ENCODE assay signal across 22 cellular contexts in the genomic region with DNA sequence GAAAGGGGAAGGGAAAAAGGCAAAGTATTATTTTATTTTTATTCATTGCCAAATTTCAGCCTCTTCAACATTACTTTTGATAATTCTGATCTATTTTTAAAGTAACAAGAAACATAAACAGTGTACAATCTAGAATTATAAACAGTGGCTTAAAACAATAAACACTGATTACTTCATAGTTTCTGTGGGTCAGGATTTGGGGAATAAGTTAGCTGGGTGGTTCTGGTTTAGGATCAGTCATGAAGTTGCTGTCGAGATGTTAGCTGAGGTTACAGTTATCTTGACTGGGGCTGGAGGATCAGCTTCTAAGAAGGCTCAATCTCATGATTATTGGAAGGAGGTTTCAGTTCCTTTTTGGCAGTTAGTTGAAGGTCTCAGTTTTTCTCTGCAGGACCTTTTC.
DNase-seq lines count a peak whose midpoint lies in the region; ATAC-seq and TF ChIP-seq lines count a peak whose summit lies in the region.
"Had no signal": no experiment of that assay in that cellular context is flagged by ENCODE, and none has a peak within 500 bp of the region (broad histone marks: within the 10 kb centered on the region; RNA-seq: fewer than 3 reads in every experiment).

No MANE protein-coding gene starts in this region.

- no peak for TF ChIP-seq CTCF in IMR-90 (conservative IDR thresholded peaks at IDR 0.05; ENCODE audit: low read depth, low read length)
- TF ChIP-seq CTCF in coronary artery (IDR thresholded peaks at IDR 0.05): no peak

- H3K27me3 ChIP-seq in IMR-90 (ENCODE audit: control insufficient read depth, insufficient read depth, low read length) (no peaks in the 10 kb centered on the region), mesenchymal stem cell (ENCODE audit: control insufficient read depth in 1 of 2, insufficient read depth in 1 of 2, low read length in 2 of 2) (no peaks in the 10 kb centered on the region)
- H3K27me3 ChIP-seq: BLaER1, SJCRH30 had no signal

- H3K27ac ChIP-seq in IMR-90 (ENCODE audit: insufficient read depth, low read length) (no peak overlapping the region), mesenchymal stem cell (ENCODE audit: low read length, poor library complexity, severe bottlenecking) (no peak overlapping the region), coronary artery (no peak overlapping the region)
- H3K27ac ChIP-seq: BLaER1, PC-9, SJCRH30 had no signal

- dilution Hi-C loops in IMR-90 (cut with HindIII; ENCODE audit: low sequenced_read_pairs, unreplicated experiment): no loop called here

- no peak overlapping the region for H2AK9ac ChIP-seq in IMR-90 (replicated peaks; ENCODE audit: low read depth, low read length, poor library complexity)

- H3K4me3 ChIP-seq in IMR-90 (ENCODE audit: insufficient read depth, low read depth, low read length): no peak overlapping the region
- no peak overlapping the region for H3K4me3 ChIP-seq in mesenchymal stem cell (ENCODE audit: insufficient read depth in 1 of 2, low read depth in 1 of 2, low read length in 2 of 2)
- H3K4me3 ChIP-seq in coronary artery: no peak overlapping the region
- H3K4me3 ChIP-seq: BLaER1, PC-9, SJCRH30 had no signal

- DNase-seq in IMR-90 (peak; percentile 3), NAMALWA (ENCODE audit: low spot score) (peak; percentile 6), fibroblast of gingiva (ENCODE audit: low read depth) (peak; percentile 13), mesenchymal stem cell (peak; percentile 24), coronary artery (ENCODE audit: low spot score) (no peak), NOMO-1 treated with dmso at 0.1 percent for 144 hours (lab: John Stamatoyannopoulos, UW; ENCODE audit: unreplicated experiment) (no peak)
- DNase-seq: CD4-positive, CD25-positive, alpha-beta regulatory T cell; GOT3; HCEC 1CT; Karpas-422; NCI-H1092 treated with DMSO at 0.1 percent for 48 hours; NCI-H1436; NCI-H187; NCI-H2081 treated with DMSO at 0.1 percent for 48 hours; NCI-H2171; NCI-H226; NCI-H510A treated with DMSO at 0.1 percent for 48 hours; PC-9; SJCRH30 had no signal

- 50% methylated on average over 1 of the region's 1 CpG; no CpG with 5 or more reads in 1 of the 2 experiments for WGBS in IMR-90 (ENCODE audit: extremely low coverage in 2 of 2, insufficient read length in 1 of 2), 2 experiments
- 72% methylated on average over 1 of the region's 1 CpG for WGBS in mesenchymal stem cell

- in situ Hi-C loops in IMR-90 (cut with MboI; ENCODE audit: low sequenced_read_pairs): no loop called here

- H3K56ac ChIP-seq in IMR-90 (ENCODE audit: extremely low read depth, insufficient read depth, low read length): no peak overlapping the region

- H4K91ac ChIP-seq in IMR-90 (ENCODE audit: insufficient read depth, low read depth, low read length): no peak overlapping the region
- no peak overlapping the region for H4K91ac ChIP-seq in mesenchymal stem cell (ENCODE audit: low read length)

- H3K14ac ChIP-seq in IMR-90 (replicated peaks; ENCODE audit: low read depth, low read length) (no peak overlapping the region), mesenchymal stem cell (ENCODE audit: low read length in 2 of 2) (no peak overlapping the region)

- BruUV-seq in IMR-90 (replicated peaks; lab: Mats Ljungman, UMichigan): no TSS peak

- H2BK15ac ChIP-seq in IMR-90 (ENCODE audit: low read depth, low read length) (no peak overlapping the region), mesenchymal stem cell (ENCODE audit: low read depth, poor library complexity, severe bottlenecking) (no peak overlapping the region)

- no peak overlapping the region for H2BK12ac ChIP-seq in mesenchymal stem cell (ENCODE audit: low read length in 2 of 2)

- no peak overlapping the region for H2BK20ac ChIP-seq in IMR-90 (ENCODE audit: low read depth, low read length)

- no peak overlapping the region for H2AK5ac ChIP-seq in IMR-90 (ENCODE audit: low read depth, low read length)
- H2AK5ac ChIP-seq in mesenchymal stem cell (ENCODE audit: low read length, severe bottlenecking): no peak overlapping the region

- H3K9me3 ChIP-seq in IMR-90 (ENCODE audit: control insufficient read depth, insufficient read depth, low read length): no peaks in the 10 kb centered on the region
- no peaks in the 10 kb centered on the region for H3K9me3 ChIP-seq in mesenchymal stem cell (ENCODE audit: control insufficient read depth, low read length)
- H3K9me3 ChIP-seq: BLaER1, SJCRH30 had no signal

- H3K18ac ChIP-seq in IMR-90 (ENCODE audit: low read depth, low read length) (no peak overlapping the region), mesenchymal stem cell (ENCODE audit: low read depth in 1 of 2, low read length in 2 of 2) (no peak overlapping the region)

- no peak overlapping the region for H4K5ac ChIP-seq in IMR-90 (ENCODE audit: low read depth, low read length)

- TF ChIP-seq RAD21 in IMR-90 (IDR thresholded peaks at IDR 0.05; ENCODE audit: low read length): no peak

- intact Hi-C loops in IMR-90 (cut with micrococcal nuclease): no loop called here

- H3K9me1 ChIP-seq in IMR-90 (ENCODE audit: insufficient read depth, low read length): no peaks in the 10 kb centered on the region

- no peaks in the 10 kb centered on the region for H3K79me1 ChIP-seq in IMR-90 (ENCODE audit: low read depth in 1 of 2, low read length in 2 of 2)
- no peaks in the 10 kb centered on the region for H3K79me1 ChIP-seq in mesenchymal stem cell (replicated peaks; ENCODE audit: low read length, poor library complexity, severe bottlenecking)

- H3K4me1 ChIP-seq in IMR-90 (ENCODE audit: control insufficient read depth, insufficient read depth, low read length): no peaks in the 10 kb centered on the region
- no peaks in the 10 kb centered on the region for H3K4me1 ChIP-seq in mesenchymal stem cell (ENCODE audit: control insufficient read depth, insufficient read depth, low read depth, low read length)
- H3K4me1 ChIP-seq: BLaER1, SJCRH30 had no signal

- H2BK5ac ChIP-seq in IMR-90 (ENCODE audit: low read depth, low read length, poor library complexity, severe bottlenecking) (no peak overlapping the region), mesenchymal stem cell (ENCODE audit: low read depth, low read length, poor library complexity, severe bottlenecking) (no peak overlapping the region)

- H2AFZ ChIP-seq in IMR-90 (replicated peaks; ENCODE audit: low read length, poor library complexity) (no peak overlapping the region), mesenchymal stem cell (ENCODE audit: low read depth, low read length) (no peak overlapping the region)
- H2AFZ ChIP-seq: PC-9 had no signal

- ATAC-seq in IMR-90 (ENCODE audit: low read depth): 0 out of 2 replicates have a peak, but pooled peaks have one; percentile 17
- ATAC-seq in HG02759 (IDR thresholded peaks at IDR 0.05; ENCODE audit: unreplicated experiment): no peak
- ATAC-seq: Right ventricle myocardium inferior had no signal

- CTCF ChIA-PET in IMR-90 (lab: Yijun Ruan, JAX): interaction anchor here (0.6 kb wide), 1 partner anchor 1070 kb away, joined by 3 read pairs; no protein-coding TSS in a partner anchor

- no peaks in the 10 kb centered on the region for H4K20me1 ChIP-seq in IMR-90 (ENCODE audit: insufficient read depth, low read length)
- H4K20me1 ChIP-seq: BLaER1 had no signal

- TF ChIP-seq POLR2A in IMR-90 (IDR thresholded peaks at IDR 0.05; ENCODE audit: low read depth, low read length): no peak

- H3K36me3 ChIP-seq in IMR-90 (ENCODE audit: control insufficient read depth, insufficient read depth, low read length): no peaks in the 10 kb centered on the region
- H3K36me3 ChIP-seq in mesenchymal stem cell (ENCODE audit: control insufficient read depth in 1 of 2, insufficient read depth in 2 of 2, low read depth in 1 of 2, low read length in 2 of 2): peaks cover 2 to 8% of the 10 kb centered on the region in 2 experiments
- H3K36me3 ChIP-seq: BLaER1, SJCRH30 had no signal

- H3K4ac ChIP-seq in IMR-90 (ENCODE audit: low read depth, low read length): no peak overlapping the region
- no peak overlapping the region for H3K4ac ChIP-seq in mesenchymal stem cell (ENCODE audit: low read depth in 1 of 2, low read length in 2 of 2)

- H3K4me2 ChIP-seq in IMR-90 (ENCODE audit: low read depth, low read length) (no peak overlapping the region), mesenchymal stem cell (ENCODE audit: low read length, poor library complexity, severe bottlenecking) (no peak overlapping the region)
- H3K4me2 ChIP-seq: BLaER1, PC-9 had no signal

- H3K23ac ChIP-seq in IMR-90 (ENCODE audit: low read depth, low read length) (no peak overlapping the region), mesenchymal stem cell (ENCODE audit: low read length in 2 of 2) (no peak overlapping the region)

- no peak overlapping the region for H4K8ac ChIP-seq in IMR-90 (ENCODE audit: low read depth in 2 of 2, low read length in 2 of 2)
- no peak overlapping the region for H4K8ac ChIP-seq in mesenchymal stem cell (ENCODE audit: low read length)

- H2BK120ac ChIP-seq in IMR-90 (ENCODE audit: low read depth, low read length): no peak overlapping the region
- H2BK120ac ChIP-seq in mesenchymal stem cell (ENCODE audit: low read depth, low read length): no peak overlapping the region

- no peak overlapping the region for H3K9ac ChIP-seq in IMR-90 (ENCODE audit: low read depth, low read length)
- no peak overlapping the region for H3K9ac ChIP-seq in mesenchymal stem cell (ENCODE audit: low read length)
- H3K9ac ChIP-seq: BLaER1 had no signal

- POLR2A ChIA-PET in IMR-90 (lab: Charles Lee; ENCODE audit: unreplicated experiment): no interaction called here

TF ChIP-seq in IMR-90, 13 proteins besides CTCF, POLR2A, EP300 and RAD21 (continues in another document):
- TF ChIP-seq, protein P1, sequence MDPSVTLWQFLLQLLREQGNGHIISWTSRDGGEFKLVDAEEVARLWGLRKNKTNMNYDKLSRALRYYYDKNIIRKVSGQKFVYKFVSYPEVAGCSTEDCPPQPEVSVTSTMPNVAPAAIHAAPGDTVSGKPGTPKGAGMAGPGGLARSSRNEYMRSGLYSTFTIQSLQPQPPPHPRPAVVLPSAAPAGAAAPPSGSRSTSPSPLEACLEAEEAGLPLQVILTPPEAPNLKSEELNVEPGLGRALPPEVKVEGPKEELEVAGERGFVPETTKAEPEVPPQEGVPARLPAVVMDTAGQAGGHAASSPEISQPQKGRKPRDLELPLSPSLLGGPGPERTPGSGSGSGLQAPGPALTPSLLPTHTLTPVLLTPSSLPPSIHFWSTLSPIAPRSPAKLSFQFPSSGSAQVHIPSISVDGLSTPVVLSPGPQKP (IDR thresholded peaks at IDR 0.05; ENCODE audit: borderline replicate concordance, low read depth, low read length): no peak
- no peak for TF ChIP-seq CHD1 (IDR thresholded peaks at IDR 0.05; ENCODE audit: low read depth, low read length)
- TF ChIP-seq, protein P2, sequence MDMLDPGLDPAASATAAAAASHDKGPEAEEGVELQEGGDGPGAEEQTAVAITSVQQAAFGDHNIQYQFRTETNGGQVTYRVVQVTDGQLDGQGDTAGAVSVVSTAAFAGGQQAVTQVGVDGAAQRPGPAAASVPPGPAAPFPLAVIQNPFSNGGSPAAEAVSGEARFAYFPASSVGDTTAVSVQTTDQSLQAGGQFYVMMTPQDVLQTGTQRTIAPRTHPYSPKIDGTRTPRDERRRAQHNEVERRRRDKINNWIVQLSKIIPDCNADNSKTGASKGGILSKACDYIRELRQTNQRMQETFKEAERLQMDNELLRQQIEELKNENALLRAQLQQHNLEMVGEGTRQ (IDR thresholded peaks at IDR 0.05; ENCODE audit: low read depth, low read length): no peak
- no peak for TF ChIP-seq MAZ (IDR thresholded peaks at IDR 0.05; ENCODE audit: borderline replicate concordance, low read depth, low read length)
- TF ChIP-seq FOS (IDR thresholded peaks at IDR 0.05; ENCODE audit: low read depth, low read length): no peak

Comparison
In these comparisons a context has a peak if more than half of its experiments do, and no peak if none do; other contexts are left out.
1. DNase-seq: peak in IMR-90 (single experiment), NAMALWA (single experiment), fibroblast of gingiva (single experiment) and mesenchymal stem cell (single experiment); none in coronary artery (single experiment) and NOMO-1 treated with dmso at 0.1 percent for 144 hours (single experiment).